ENCODE assay signal across 20 cellular contexts in the genomic region with DNA sequence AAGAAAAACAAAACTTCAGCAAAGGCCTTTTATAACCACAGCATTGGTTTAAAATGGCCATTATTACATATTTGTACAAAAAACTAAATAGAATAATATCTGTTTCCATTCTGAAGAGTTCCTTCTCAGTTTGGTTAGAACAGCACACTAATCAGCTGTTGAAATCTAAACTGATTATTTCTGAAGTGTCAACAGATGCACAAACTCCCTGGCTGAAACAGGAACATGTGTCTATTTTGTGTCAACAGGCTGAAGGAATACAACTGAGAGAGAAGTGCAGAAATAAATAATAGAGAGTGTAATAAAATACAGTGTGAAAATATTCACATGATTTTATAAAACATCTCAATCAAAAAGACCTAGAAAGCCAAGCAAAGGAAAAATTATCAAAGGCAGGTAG. TPM values are rescaled to one million over a fixed set of nuclear protein-coding genes. Genes with fewer than 3 reads are reported as not detected.
DNase-seq lines count a peak whose midpoint lies in the region; ATAC-seq and TF ChIP-seq lines count a peak whose summit lies in the region.
"Had no signal": no experiment of that assay in that cellular context is flagged by ENCODE, and none has a peak within 500 bp of the region (broad histone marks: within the 10 kb centered on the region; RNA-seq: fewer than 3 reads in every experiment).

No MANE protein-coding gene starts in this region.

- ATAC-seq in effector memory CD8-positive, alpha-beta T cell (replicated peaks), result no peak
- ATAC-seq in left colon (no peak), mucosa of descending colon (no peak)
- ATAC-seq: activated T-cell treated with anti-CD3 and anti-CD28 coated beads, Interleukin-2, amount 50 U/mL, for 4 hours had no signal

- peaks cover 22% of the 10 kb centered on the region for H3F3A ChIP-seq in Loucy (ENCODE audit: low read depth)

- peak overlapping the region; percentile 70 for H3K4me2 ChIP-seq in Loucy (ENCODE audit: low read depth, low read length, poor library complexity, severe bottlenecking)

- H3K9ac ChIP-seq in Loucy (ENCODE audit: low read depth, low read length, poor library complexity, severe bottlenecking), result peak overlapping the region; percentile 15

- H3K36me3 ChIP-seq in Loucy (ENCODE audit: insufficient read depth, low read length) (peaks cover 88% of the 10 kb centered on the region), mucosa of descending colon (ENCODE audit: low read depth) (no peaks in the 10 kb centered on the region)
- H3K36me3 ChIP-seq: SJCRH30, stomach, thyroid gland, vagina had no signal

- peaks cover 100% of the 10 kb centered on the region for H4K20me1 ChIP-seq in Loucy (ENCODE audit: insufficient read depth, low read length, poor library complexity, severe bottlenecking)

- TF ChIP-seq CTCF in Loucy (conservative IDR thresholded peaks at IDR 0.05; ENCODE audit: low read length), result no peak
- no peak for TF ChIP-seq CTCF in mucosa of descending colon (IDR thresholded peaks at IDR 0.05)

- no peak overlapping the region for H2AFZ ChIP-seq in Loucy (ENCODE audit: low read length)

- H3K4me3 Mint-ChIP-seq in effector memory CD8-positive, alpha-beta T cell, result peak overlapping the region; percentile 42 to 69
- H3K4me3 Mint-ChIP-seq: activated T-cell treated with anti-CD3 and anti-CD28 coated beads, Interleukin-2, amount 50 U/mL, for 4 hours; brain; mesothelial cell of epicardium; nephron had no signal

- H3K4me1 ChIP-seq in Loucy (ENCODE audit: insufficient read depth, low read length, poor library complexity, severe bottlenecking) (peaks cover 95% of the 10 kb centered on the region), mucosa of descending colon (ENCODE audit: low read depth) (peaks cover 2% of the 10 kb centered on the region)
- H3K4me1 ChIP-seq: SJCRH30, stomach had no signal

- peak overlapping the region; percentile 35 for H3K4me3 ChIP-seq in Loucy (ENCODE audit: low read length, poor library complexity, severe bottlenecking)
- no peak overlapping the region for H3K4me3 ChIP-seq in mucosa of descending colon
- H3K4me3 ChIP-seq: SJCRH30, skin epidermis, stomach, thyroid gland, vagina had no signal

- no peaks in the 10 kb centered on the region for H3K27me3 Mint-ChIP-seq in effector memory CD8-positive, alpha-beta T cell
- H3K27me3 Mint-ChIP-seq: brain had no signal

- H3K9me2 ChIP-seq in Loucy (replicated peaks; ENCODE audit: low read depth, low read length), result no peaks in the 10 kb centered on the region

- intact Hi-C loops in left colon (cut with DNase I, micrococcal nuclease), result no loop called here
- intact Hi-C loops in mucosa of descending colon (cut with DNase I, micrococcal nuclease), result no loop called here

- H3K9me3 Mint-ChIP-seq in effector memory CD8-positive, alpha-beta T cell, result peaks cover 0 to 1% of the 10 kb centered on the region in 2 donors
- H3K9me3 Mint-ChIP-seq: activated T-cell treated with anti-CD3 and anti-CD28 coated beads, Interleukin-2, amount 50 U/mL, for 4 hours; brain; mesothelial cell of epicardium; nephron had no signal

- peaks cover 100% of the 10 kb centered on the region for H3K79me2 ChIP-seq in Loucy (ENCODE audit: insufficient read depth, low read length)

- H3K27ac Mint-ChIP-seq in effector memory CD8-positive, alpha-beta T cell, result peak overlapping the region; percentile 66 to 77
- H3K27ac Mint-ChIP-seq: brain, mesothelial cell of epicardium, nephron had no signal

- H3K27me3 ChIP-seq in Loucy (ENCODE audit: insufficient read depth, low read length, poor library complexity, severe bottlenecking), result no peaks in the 10 kb centered on the region
- H3K27me3 ChIP-seq: SJCRH30, stomach, thyroid gland, vagina had no signal

- H3K9me3 ChIP-seq in Loucy (ENCODE audit: insufficient read depth, low read depth, low read length) (no peaks in the 10 kb centered on the region), mucosa of descending colon (no peaks in the 10 kb centered on the region)
- H3K9me3 ChIP-seq: SJCRH30, stomach, thyroid gland, vagina had no signal

- peaks cover 39 to 42% of the 10 kb centered on the region in 2 donors for H3K4me1 Mint-ChIP-seq in effector memory CD8-positive, alpha-beta T cell (ENCODE audit: low read depth in 2 of 2)

- DNase-seq in DMS 273 (lab: John Stamatoyannopoulos, UW; ENCODE audit: unreplicated experiment) (peak; percentile 7), DMS 273 treated with DMSO at 0.1 percent for 48 hours (lab: John Stamatoyannopoulos, UW) (no peak), Ammon's horn (ENCODE audit: low spot score) (peak; percentile 15), left colon (no peak), putamen (ENCODE audit: low spot score) (no peak), mucosa of descending colon (no peak)
- DNase-seq in effector memory CD8-positive, alpha-beta T cell, result no peak
- DNase-seq: activated T-cell treated with anti-CD3 and anti-CD28 coated beads, Interleukin-2, amount 50 U/mL, for 4 hours; KG1; MV-4-11; NCI-H524 treated with DMSO at 0.1 percent for 48 hours; SJCRH30; stomach; thyroid gland had no signal

- H3K36me3 Mint-ChIP-seq in effector memory CD8-positive, alpha-beta T cell (ENCODE audit: insufficient read depth), result no peaks in the 10 kb centered on the region
- H3K36me3 Mint-ChIP-seq: brain, mesothelial cell of epicardium had no signal

RNA-seq across cellular contexts. Expression of gene IKZF2, which starts 29.7 kb away (rescaled TPM):
- total RNA-seq in left colon (1 to 10 TPM; 7.7 to 8.5 TPM), mucosa of descending colon (10 to 100 TPM in 1 of 3 donors, 1 to 10 TPM in 2; 5.6 to 11.1 (median 8.6) TPM)

Comparison
In these comparisons a context has a peak if more than half of its experiments do, and no peak if none do; other contexts are left out.
1. DNase-seq: peak in DMS 273 (single experiment) and Ammon's horn (single experiment); none in DMS 273 treated with DMSO at 0.1 percent for 48 hours (single experiment), effector memory CD8-positive, alpha-beta T cell (0 of 3), left colon (0 of 2), putamen (single experiment) and mucosa of descending colon (0 of 3).